In the genomic region with DNA sequence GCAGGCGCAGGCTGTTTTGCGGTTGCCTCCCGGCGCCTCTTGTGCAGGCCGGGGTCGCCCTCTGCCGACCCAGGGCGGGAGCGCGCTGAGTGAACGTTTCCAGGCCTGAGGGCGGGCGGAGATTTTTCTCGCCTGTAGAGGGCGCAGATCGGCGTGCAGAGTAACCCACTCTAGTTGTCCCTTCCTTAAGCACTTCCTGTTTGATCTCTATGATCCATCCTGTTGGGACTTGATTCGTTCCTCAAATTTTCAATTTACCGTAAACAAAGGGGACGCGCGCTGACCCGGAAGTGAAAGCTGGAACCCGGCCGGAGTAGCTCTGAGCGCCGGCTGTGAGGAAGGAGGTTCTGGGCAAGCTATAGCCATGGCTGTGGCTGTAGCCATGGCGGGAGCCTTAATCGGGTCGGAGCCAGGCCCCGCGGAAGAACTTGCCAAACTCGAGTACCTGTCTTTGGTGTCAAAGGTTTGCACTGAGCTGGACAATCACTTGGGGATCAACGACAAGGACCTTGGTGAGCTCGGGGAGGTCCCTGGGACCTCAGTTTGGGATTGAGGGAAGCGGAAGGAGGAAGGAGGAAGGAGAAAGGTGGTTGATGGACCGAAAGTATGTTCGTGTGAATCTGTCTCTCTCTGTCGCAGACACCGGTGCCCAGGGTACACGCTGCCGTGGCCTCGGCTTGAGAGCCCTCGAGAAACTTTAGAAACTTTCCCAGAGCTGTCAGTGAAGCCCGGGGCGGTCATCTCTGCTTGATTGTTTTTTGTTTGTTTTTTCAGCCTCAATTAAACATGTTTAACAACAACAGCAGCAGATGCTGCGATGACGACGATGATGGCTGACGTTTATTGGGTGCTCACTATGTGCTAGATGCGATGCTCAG, we compare ENCODE assay signal across 8 cellular contexts. TPM values are rescaled to one million over a fixed set of nuclear protein-coding genes. Genes with fewer than 3 reads are reported as not detected.
DNase-seq lines count a peak whose midpoint lies in the region; ATAC-seq and TF ChIP-seq lines count a peak whose summit lies in the region.

A gene (plus strand): TSS at position 302 of the 878 bp plus-strand sequence. CDS start 63 bp downstream, at position 365.

- BruUV-seq in OCI-LY7 (replicated peaks; lab: Mats Ljungman, UMichigan), result TSS peak; percentile 87

- CTCF ChIA-PET in OCI-LY7 (lab: Charles Lee; ENCODE audit: unreplicated experiment), result interaction anchor here (0.6 to 3.3 kb wide), 4 partner anchors 85 to 127 kb away, joined by 3 to 12 read pairs (median 4); a partner anchor contains a TSS

- TF ChIP-seq CTCF in OCI-LY7 (conservative IDR thresholded peaks at IDR 0.05; ENCODE audit: low read length), result peak; percentile 100

- no peaks in the 10 kb centered on the region for H3K9me2 ChIP-seq in OCI-LY7 (ENCODE audit: insufficient read depth, low read length)

- peak; percentile 92 for ATAC-seq in GM21515 (IDR thresholded peaks at IDR 0.05; ENCODE audit: unreplicated experiment)

- H4K20me1 ChIP-seq in OCI-LY7 (ENCODE audit: insufficient read depth, low read length), result no peaks in the 10 kb centered on the region

- POLR2A ChIA-PET in OCI-LY7 (lab: Charles Lee), result interaction anchor here (0.6 to 2.9 kb wide), 6 partner anchors 18 to 947 kb away, joined by 3 to 18 read pairs (median 7); no protein-coding TSS in a partner anchor

- H3K4me1 ChIP-seq in OCI-LY7 (ENCODE audit: insufficient read depth, low read length, poor library complexity, severe bottlenecking) (peaks cover 25% of the 10 kb centered on the region), mononuclear cell (ENCODE audit: insufficient read depth, low read length) (peaks cover 34% of the 10 kb centered on the region)

- peak within 1 kb of the TSS; percentile 83 for H3K4me2 ChIP-seq in OCI-LY7 (ENCODE audit: low read length)

- intact Hi-C loops in OCI-LY7 (cut with micrococcal nuclease; ENCODE audit: unreplicated experiment), result loop anchor here (1.0 to 2.0 kb wide), 3 partner anchors 90 to 147 kb away; no protein-coding TSS in a partner anchor

- H3K27ac ChIP-seq in OCI-LY7 (ENCODE audit: low read depth, low read length, poor library complexity, severe bottlenecking), result peak within 1 kb of the TSS; percentile 54

- peak within 1 kb of the TSS; percentile 91 for H2AFZ ChIP-seq in OCI-LY7 (ENCODE audit: low read length)

- peak; percentile 99 for DNase-seq in DMS 273 treated with DMSO at 0.1 percent for 48 hours (lab: John Stamatoyannopoulos, UW)
- peak; percentile 73 for DNase-seq in HuH-7.5 (ENCODE audit: low spot score)
- DNase-seq in OCI-LY7 (ENCODE audit: low spot score), result peak; percentile 98
- DNase-seq in activated T-cell treated with anti-CD3 and anti-CD28 coated beads for 24 hours (ENCODE audit: low read depth), result peak; percentile 98
- DNase-seq in epidermal melanocyte (ENCODE audit: insufficient read length, low spot score), result peak; percentile 92
- peak; percentile 97 for DNase-seq in stimulated activated CD8-positive, alpha-beta memory T cell treated with anti-CD3 and anti-CD28 coated beads, Interleukin-4, amount 100 ng/mL, for 24 hours (ENCODE audit: low read depth)

- H3K9me3 ChIP-seq in OCI-LY7 (ENCODE audit: low read length), result no peaks in the 10 kb centered on the region
- no peaks in the 10 kb centered on the region for H3K9me3 ChIP-seq in mononuclear cell (ENCODE audit: low read depth, low read length)

- peaks cover 42% of the 10 kb centered on the region for H3K79me2 ChIP-seq in OCI-LY7 (ENCODE audit: insufficient read depth, low read depth, low read length)

- peak within 1 kb of the TSS; percentile 79 for H3K4me3 ChIP-seq in OCI-LY7 (ENCODE audit: low read depth, low read length, poor library complexity, severe bottlenecking)
- H3K4me3 ChIP-seq in mononuclear cell (ENCODE audit: low read length), result peak within 1 kb of the TSS; percentile 57

- H3K36me3 ChIP-seq in OCI-LY7 (ENCODE audit: insufficient read depth, low read length), result no peaks in the 10 kb centered on the region

- H3K27me3 ChIP-seq in mononuclear cell (ENCODE audit: insufficient read depth, low read length), result no peaks in the 10 kb centered on the region

RNA-seq across cellular contexts. Expression of the gene that starts here (rescaled TPM):
- 32.4 and 37.0 TPM in 2 replicates for total RNA-seq in OCI-LY7 (2014; rRNA removed; shearing (Covaris generic))
- total RNA-seq in OCI-LY7 (2022) (48.3 and 65.4 TPM in 2 replicates), mononuclear cell (87.4 TPM)

Comparison
In these comparisons a context has a peak if more than half of its experiments do, and no peak if none do; other contexts are left out.
1. Peak in every context shown above with its lines: DNase-seq, ATAC-seq, H3K4me3 ChIP-seq and H3K27ac ChIP-seq.